Comparison of ENCODE assay signal across 26 cellular contexts in the genomic region with DNA sequence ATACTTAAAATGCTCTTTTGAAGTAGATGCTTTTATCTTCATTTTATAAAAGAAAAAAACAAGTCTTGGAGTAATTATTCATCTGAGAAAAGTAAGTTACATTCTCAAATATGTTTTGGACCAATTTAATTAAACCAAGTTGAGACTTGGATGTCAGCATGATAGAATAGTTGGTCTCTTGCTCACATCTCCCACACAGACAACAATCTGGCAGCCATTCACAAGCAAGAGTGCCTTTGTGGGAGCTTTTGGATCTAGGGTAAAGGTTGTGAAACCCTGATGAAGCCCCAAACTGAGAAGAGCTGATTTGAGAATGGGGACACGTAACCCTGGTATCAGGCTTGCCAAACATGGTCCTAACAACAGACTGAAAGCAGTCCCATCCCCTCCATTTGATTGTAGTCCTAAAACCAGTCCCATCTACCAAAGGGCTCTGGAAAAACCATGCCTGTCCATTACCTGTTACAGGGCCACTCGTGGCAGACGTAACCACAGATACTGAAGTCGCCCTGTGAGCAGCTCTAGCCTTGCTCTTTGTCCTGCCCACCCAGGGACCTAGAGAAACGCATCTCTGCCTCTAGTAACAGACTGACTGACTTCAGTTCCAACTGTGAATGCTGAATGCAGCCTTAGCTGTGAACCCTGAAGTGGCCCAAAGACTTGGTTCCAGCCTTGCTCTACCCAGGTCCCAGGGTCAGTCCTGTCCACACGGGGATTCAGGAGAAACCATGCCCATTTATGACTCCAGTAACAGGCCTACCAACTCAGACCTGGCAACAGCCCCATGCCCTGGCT.
DNase-seq lines count a peak whose midpoint lies in the region; ATAC-seq, FAIRE-seq and TF ChIP-seq lines count a peak whose summit lies in the region.
"Had no signal": no experiment of that assay in that cellular context is flagged by ENCODE, and none has a peak within 500 bp of the region (broad histone marks: within the 10 kb centered on the region; RNA-seq: fewer than 3 reads in every experiment).

No MANE protein-coding gene starts in this region.

- H2BK15ac ChIP-seq in IMR-90 (ENCODE audit: low read depth, low read length), result no peak overlapping the region

- dilution Hi-C loops in IMR-90 (cut with HindIII; ENCODE audit: low sequenced_read_pairs, unreplicated experiment), result no loop called here

- H4K5ac ChIP-seq in IMR-90 (ENCODE audit: low read depth, low read length), result no peak overlapping the region

- no peak overlapping the region for H3K23ac ChIP-seq in IMR-90 (ENCODE audit: low read depth, low read length)

- FAIRE-seq in urothelium cell line (lab: Jason Lieb, UNC), result no peak
- FAIRE-seq: A204.1, GM12892, GM19239 had no signal

- no peak overlapping the region for H3K18ac ChIP-seq in IMR-90 (ENCODE audit: low read depth, low read length)

- H2BK120ac ChIP-seq in IMR-90 (ENCODE audit: low read depth, low read length), result no peak overlapping the region

- H4K91ac ChIP-seq in IMR-90 (ENCODE audit: insufficient read depth, low read depth, low read length), result no peak overlapping the region

- H3K9me1 ChIP-seq in IMR-90 (ENCODE audit: insufficient read depth, low read length), result no peaks in the 10 kb centered on the region

- H3K79me1 ChIP-seq in IMR-90 (ENCODE audit: low read depth in 1 of 2, low read length in 2 of 2), result no peaks in the 10 kb centered on the region

- no peak overlapping the region for H2BK5ac ChIP-seq in IMR-90 (ENCODE audit: low read depth, low read length, poor library complexity, severe bottlenecking)

- no peak overlapping the region for H3K14ac ChIP-seq in IMR-90 (replicated peaks; ENCODE audit: low read depth, low read length)

- no peak overlapping the region for H3K4me2 ChIP-seq in IMR-90 (ENCODE audit: low read depth, low read length)

- CTCF ChIA-PET in IMR-90 (lab: Yijun Ruan, JAX), result no interaction called here

- no TSS peak for BruUV-seq in IMR-90 (replicated peaks; lab: Mats Ljungman, UMichigan)

- H2AFZ ChIP-seq in IMR-90 (replicated peaks; ENCODE audit: low read length, poor library complexity), result no peak overlapping the region

- peak; percentile 14 for ATAC-seq in stimulated activated naive CD8-positive, alpha-beta T cell treated with anti-CD3 and anti-CD28 coated beads, Interleukin-15, Interleukin-2, amounts not matched to agents 100 U/mL and 50 U/mL, for 24 hours
- ATAC-seq in stimulated activated naive CD8-positive, alpha-beta T cell treated with anti-CD3 and anti-CD28 coated beads, Interleukin-15, amount 100 ng/mL, for 72 hours, result no peak
- no peak for ATAC-seq in IMR-90 (ENCODE audit: low read depth)
- ATAC-seq: CD8-positive, alpha-beta T cell; PC-3 had no signal

- intact Hi-C loops in IMR-90 (cut with micrococcal nuclease) (no loop called here), esophagus muscularis mucosa (cut with DNase I) (no loop called here)

- POLR2A ChIA-PET in IMR-90 (lab: Charles Lee; ENCODE audit: unreplicated experiment), result no interaction called here

- H2BK20ac ChIP-seq in IMR-90 (ENCODE audit: low read depth, low read length), result no peak overlapping the region

- DNase-seq in stimulated activated naive CD8-positive, alpha-beta T cell treated with anti-CD3 and anti-CD28 coated beads, Interleukin-15, Interleukin-2, amounts not matched to agents 100 U/mL and 50 U/mL, for 24 hours, result no peak
- no peak for DNase-seq in stimulated activated naive CD8-positive, alpha-beta T cell treated with anti-CD3 and anti-CD28 coated beads, Interleukin-15, amount 100 ng/mL, for 72 hours
- DNase-seq in IMR-90, result no peak
- peak; percentile 90 for DNase-seq in esophagus muscularis mucosa (ENCODE audit: extremely low spot score)
- DNase-seq in DMS114 treated with DMSO at 0.1 percent for 48 hours (lab: John Stamatoyannopoulos, UW; ENCODE audit: unreplicated experiment), result no peak
- DNase-seq in NCI-H146 treated with DMSO at 0.1 percent for 48 hours (lab: John Stamatoyannopoulos, UW; ENCODE audit: unreplicated experiment), result no peak
- no peak for DNase-seq in urothelium cell line (ENCODE audit: low spot score)
- DNase-seq: Caco-2; CD8-positive, alpha-beta T cell; DMS79 treated with DMSO at 0.1 percent for 48 hours; HFFc6; KBM-7; MV-4-11; NCI-H1105; NCI-H1436 treated with DMSO at 0.1 percent for 48 hours; NCI-H2029; NCI-H446; NCI-H524 treated with DMSO at 0.1 percent for 48 hours; NCI-H774; PC-3 had no signal

- H2AK5ac ChIP-seq in IMR-90 (ENCODE audit: low read depth, low read length), result no peak overlapping the region

- WGBS in IMR-90 (ENCODE audit: extremely low coverage in 2 of 2, insufficient read length in 1 of 2), 2 experiments, result 10% methylated on average over 2 of the region's 6 CpGs; no CpG with 5 or more reads in 1 of the 2 experiments
- 77% methylated on average over 4 of the region's 6 CpGs for WGBS in esophagus muscularis mucosa

- TF ChIP-seq CTCF in IMR-90 (conservative IDR thresholded peaks at IDR 0.05; ENCODE audit: low read depth, low read length), result no peak
- TF ChIP-seq CTCF in esophagus muscularis mucosa (IDR thresholded peaks at IDR 0.05), result no peak

- no peak overlapping the region for H3K4ac ChIP-seq in IMR-90 (ENCODE audit: low read depth, low read length)

- H3K56ac ChIP-seq in IMR-90 (ENCODE audit: extremely low read depth, insufficient read depth, low read length), result no peak overlapping the region

- in situ Hi-C loops in IMR-90 (cut with MboI; ENCODE audit: low sequenced_read_pairs), result no loop called here

- H3K4me1 ChIP-seq in IMR-90 (ENCODE audit: control insufficient read depth, insufficient read depth, low read length) (no peaks in the 10 kb centered on the region), esophagus muscularis mucosa (no peaks in the 10 kb centered on the region)

- H3K4me3 ChIP-seq in IMR-90 (ENCODE audit: insufficient read depth, low read depth, low read length) (no peak overlapping the region), esophagus muscularis mucosa (no peak overlapping the region)
- H3K4me3 ChIP-seq: HAP-1 had no signal

- H4K8ac ChIP-seq in IMR-90 (ENCODE audit: low read depth in 2 of 2, low read length in 2 of 2), result no peak overlapping the region

- H2AK9ac ChIP-seq in IMR-90 (replicated peaks; ENCODE audit: low read depth, low read length, poor library complexity), result peak overlapping the region; percentile 37

- H3K9ac ChIP-seq in IMR-90 (ENCODE audit: low read depth, low read length), result no peak overlapping the region

- no peak for TF ChIP-seq EP300 in esophagus muscularis mucosa (IDR thresholded peaks at IDR 0.05)

- H3K9me3 Mint-ChIP-seq in stimulated activated naive CD8-positive, alpha-beta T cell treated with anti-CD3 and anti-CD28 coated beads, Interleukin-15, amount 100 ng/mL, for 72 hours, result peaks cover 5 to 12% of the 10 kb centered on the region in 2 donors

- H3K36me3 ChIP-seq in IMR-90 (ENCODE audit: control insufficient read depth, insufficient read depth, low read length) (no peaks in the 10 kb centered on the region), esophagus muscularis mucosa (no peaks in the 10 kb centered on the region)
- H3K36me3 ChIP-seq: HAP-1 had no signal

- H3K27ac ChIP-seq in IMR-90 (ENCODE audit: insufficient read depth, low read length) (no peak overlapping the region), esophagus muscularis mucosa (replicated peaks in 1 of 4) (no peak overlapping the region)
- H3K27ac ChIP-seq: C4-2B had no signal

- H3K27me3 Mint-ChIP-seq in stimulated activated naive CD8-positive, alpha-beta T cell treated with anti-CD3 and anti-CD28 coated beads, Interleukin-15, amount 100 ng/mL, for 72 hours, result no peaks in the 10 kb centered on the region
- H3K27me3 Mint-ChIP-seq: B cell had no signal

- H3K4me3 Mint-ChIP-seq in stimulated activated naive CD8-positive, alpha-beta T cell treated with anti-CD3 and anti-CD28 coated beads, Interleukin-15, amount 100 ng/mL, for 72 hours, result no peak overlapping the region
- H3K4me3 Mint-ChIP-seq: B cell; CD8-positive, alpha-beta T cell; HFFc6 had no signal

- no peak for TF ChIP-seq RAD21 in IMR-90 (IDR thresholded peaks at IDR 0.05; ENCODE audit: low read length)

- H3K4me1 Mint-ChIP-seq in stimulated activated naive CD8-positive, alpha-beta T cell treated with anti-CD3 and anti-CD28 coated beads, Interleukin-15, amount 100 ng/mL, for 72 hours, result no peaks in the 10 kb centered on the region
- H3K4me1 Mint-ChIP-seq: B cell had no signal

- H3K27me3 ChIP-seq in IMR-90 (ENCODE audit: control insufficient read depth, insufficient read depth, low read length) (no peaks in the 10 kb centered on the region), esophagus muscularis mucosa (no peaks in the 10 kb centered on the region)

- H3K27ac Mint-ChIP-seq in stimulated activated naive CD8-positive, alpha-beta T cell treated with anti-CD3 and anti-CD28 coated beads, Interleukin-15, amount 100 ng/mL, for 72 hours, result no peak overlapping the region
- H3K27ac Mint-ChIP-seq: B cell; CD8-positive, alpha-beta T cell; HFFc6 had no signal

- no peaks in the 10 kb centered on the region for H4K20me1 ChIP-seq in IMR-90 (ENCODE audit: insufficient read depth, low read length)

- H3K9me3 ChIP-seq in IMR-90 (ENCODE audit: control insufficient read depth, insufficient read depth, low read length) (peaks cover 4% of the 10 kb centered on the region), esophagus muscularis mucosa (no peaks in the 10 kb centered on the region)
- H3K9me3 ChIP-seq: Caco-2, HAP-1 had no signal

- TF ChIP-seq POLR2A in IMR-90 (IDR thresholded peaks at IDR 0.05; ENCODE audit: low read depth, low read length) (no peak), esophagus muscularis mucosa (IDR thresholded peaks at IDR 0.05; ENCODE audit: low read depth) (no peak)

TF ChIP-seq in IMR-90, 13 proteins besides CTCF, POLR2A, EP300 and RAD21:
- TF ChIP-seq SMC3 (IDR thresholded peaks at IDR 0.05; ENCODE audit: low read depth, low read length), result no peak
- TF ChIP-seq MAZ (IDR thresholded peaks at IDR 0.05; ENCODE audit: borderline replicate concordance, low read depth, low read length), result no peak
- TF ChIP-seq CHD1 (IDR thresholded peaks at IDR 0.05; ENCODE audit: low read depth, low read length), result no peak
- no peak for TF ChIP-seq RFX5 (IDR thresholded peaks at IDR 0.05; ENCODE audit: low read depth, low read length)
- TF ChIP-seq FOS (IDR thresholded peaks at IDR 0.05; ENCODE audit: low read depth, low read length), result no peak
- no peak for TF ChIP-seq NFE2L2 (IDR thresholded peaks at IDR 0.05; ENCODE audit: low read depth, low read length)
- TF ChIP-seq, protein P1, sequence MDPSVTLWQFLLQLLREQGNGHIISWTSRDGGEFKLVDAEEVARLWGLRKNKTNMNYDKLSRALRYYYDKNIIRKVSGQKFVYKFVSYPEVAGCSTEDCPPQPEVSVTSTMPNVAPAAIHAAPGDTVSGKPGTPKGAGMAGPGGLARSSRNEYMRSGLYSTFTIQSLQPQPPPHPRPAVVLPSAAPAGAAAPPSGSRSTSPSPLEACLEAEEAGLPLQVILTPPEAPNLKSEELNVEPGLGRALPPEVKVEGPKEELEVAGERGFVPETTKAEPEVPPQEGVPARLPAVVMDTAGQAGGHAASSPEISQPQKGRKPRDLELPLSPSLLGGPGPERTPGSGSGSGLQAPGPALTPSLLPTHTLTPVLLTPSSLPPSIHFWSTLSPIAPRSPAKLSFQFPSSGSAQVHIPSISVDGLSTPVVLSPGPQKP (IDR thresholded peaks at IDR 0.05; ENCODE audit: borderline replicate concordance, low read depth, low read length), result no peak
- no peak for TF ChIP-seq RCOR1 (IDR thresholded peaks at IDR 0.05; ENCODE audit: insufficient replicate concordance, low read length)
- TF ChIP-seq CEBPB (IDR thresholded peaks at IDR 0.05; ENCODE audit: low read depth, low read length), result no peak
